Comparison of ENCODE assay signal across 8 cellular contexts in genomic region chr14:100246809-100247428, GRCh38. TPM values are rescaled to one million over a fixed set of nuclear protein-coding genes. Genes with fewer than 3 reads are reported as not detected.
DNase-seq lines count a peak whose midpoint lies in the region; ATAC-seq, FAIRE-seq and TF ChIP-seq lines count a peak whose summit lies in the region.

No MANE protein-coding gene starts in this region.

- H3K9me3 ChIP-seq in pancreas, result no peaks in the 10 kb centered on the region

- FAIRE-seq in pancreas (lab: Jason Lieb, UNC), result no peak

- peak overlapping the region in 2 of 4 donors; percentile 55 to 66 for H3K27ac ChIP-seq in pancreas

- no peaks in the 10 kb centered on the region for H3K27me3 Mint-ChIP-seq in activated T-cell treated with anti-CD3 and anti-CD28 coated beads, Interleukin-2, amount 50 U/mL, for 72 hours (ENCODE audit: low read depth)
- H3K27me3 Mint-ChIP-seq in T-helper 2 cell treated with Interferon-gamma antibody and Interleukin-4, amounts not matched to agents 5 μg/mL and 100 μg/mL, for 36 hours (ENCODE audit: low read depth), result no peaks in the 10 kb centered on the region

- TF ChIP-seq CTCF in fibroblast of the aortic adventitia (IDR thresholded peaks at IDR 0.05; ENCODE audit: insufficient read depth, low read length) (peak; percentile 67), pancreas (IDR thresholded peaks at IDR 0.05) (peak in 3 of 4 donors; percentile 18 to 37 (median 30))

- DNase-seq in activated T-cell treated with anti-CD3 and anti-CD28 coated beads, Interleukin-2, amount 50 U/mL, for 72 hours, result no peak
- DNase-seq in activated T-cell treated with anti-CD3 and anti-CD28 coated beads, Interleukin-2, amount 50 U/mL, for 48 hours, result no peak
- DNase-seq in NCI-H1436 (lab: John Stamatoyannopoulos, UW), result peak; percentile 57
- no peak for DNase-seq in T-helper 2 cell treated with Interferon-gamma antibody and Interleukin-4, amounts not matched to agents 5 μg/mL and 100 μg/mL, for 36 hours (ENCODE audit: low spot score)
- peak; percentile 37 for DNase-seq in fibroblast of the aortic adventitia (ENCODE audit: low read depth)
- no peak for DNase-seq in pancreas
- no peak for DNase-seq in activated gamma-delta T cell treated with Interleukin-2 at 50 U/mL for 16 hours

- WGBS in pancreas, 2 donors, result 21 to 22% methylated on average over 3 of the region's 3 CpGs

- H3K36me3 Mint-ChIP-seq in activated T-cell treated with anti-CD3 and anti-CD28 coated beads, Interleukin-2, amount 50 U/mL, for 72 hours (ENCODE audit: insufficient read depth in 2 of 2), result peaks cover 8 to 19% of the 10 kb centered on the region in 2 donors
- H3K36me3 Mint-ChIP-seq in T-helper 2 cell treated with Interferon-gamma antibody and Interleukin-4, amounts not matched to agents 5 μg/mL and 100 μg/mL, for 36 hours (ENCODE audit: low read depth), result peaks cover 21% of the 10 kb centered on the region

- H3K4me3 Mint-ChIP-seq in activated T-cell treated with anti-CD3 and anti-CD28 coated beads, Interleukin-2, amount 50 U/mL, for 72 hours, result peak overlapping the region in 1 of 2 donors; percentile 25
- no peak overlapping the region for H3K4me3 Mint-ChIP-seq in T-helper 2 cell treated with Interferon-gamma antibody and Interleukin-4, amounts not matched to agents 5 μg/mL and 100 μg/mL, for 36 hours

- intact Hi-C loops in pancreas (cut with DNase I), result no loop called here

- H3K9me3 Mint-ChIP-seq in activated T-cell treated with anti-CD3 and anti-CD28 coated beads, Interleukin-2, amount 50 U/mL, for 72 hours, result no peaks in the 10 kb centered on the region
- H3K9me3 Mint-ChIP-seq in T-helper 2 cell treated with Interferon-gamma antibody and Interleukin-4, amounts not matched to agents 5 μg/mL and 100 μg/mL, for 36 hours, result no peaks in the 10 kb centered on the region

- peaks cover 19 to 61% (median 50%) of the 10 kb centered on the region in 3 donors for H3K4me1 ChIP-seq in pancreas

- no peak overlapping the region for H3K4me3 ChIP-seq in fibroblast of the aortic adventitia (ENCODE audit: low read depth, low read length)
- no peak overlapping the region for H3K4me3 ChIP-seq in pancreas

- no peaks in the 10 kb centered on the region for H3K36me3 ChIP-seq in pancreas

- H3K27ac Mint-ChIP-seq in activated T-cell treated with anti-CD3 and anti-CD28 coated beads, Interleukin-2, amount 50 U/mL, for 72 hours, result peak overlapping the region; percentile 77
- H3K27ac Mint-ChIP-seq in T-helper 2 cell treated with Interferon-gamma antibody and Interleukin-4, amounts not matched to agents 5 μg/mL and 100 μg/mL, for 36 hours, result peak overlapping the region; percentile 52

- peak; percentile 41 to 55 for ATAC-seq in activated T-cell treated with anti-CD3 and anti-CD28 coated beads, Interleukin-2, amount 50 U/mL, for 72 hours (replicated peaks in 1 of 2)
- ATAC-seq in pancreas (peak; percentile 69 to 86 (median 80)), HG03159 (IDR thresholded peaks at IDR 0.05; ENCODE audit: unreplicated experiment) (no peak)

- no peaks in the 10 kb centered on the region for H3K27me3 ChIP-seq in pancreas

- H3K4me1 Mint-ChIP-seq in activated T-cell treated with anti-CD3 and anti-CD28 coated beads, Interleukin-2, amount 50 U/mL, for 72 hours (ENCODE audit: low read depth), result peaks cover 78% of the 10 kb centered on the region
- H3K4me1 Mint-ChIP-seq in T-helper 2 cell treated with Interferon-gamma antibody and Interleukin-4, amounts not matched to agents 5 μg/mL and 100 μg/mL, for 36 hours (ENCODE audit: low read depth), result peaks cover 49% of the 10 kb centered on the region

RNA-seq across cellular contexts. Expression of gene YY1, which starts 8.0 kb away (rescaled TPM):
- total RNA-seq in activated T-cell treated with anti-CD3 and anti-CD28 coated beads, Interleukin-2, amount 50 U/mL, for 72 hours, result 10 to 100 TPM; 93.0 to 99.8 TPM
- total RNA-seq in fibroblast of the aortic adventitia (ENCODE audit: low replicate concordance), result 43.3 and 47.3 TPM in 2 replicates
- 10 to 100 TPM; 18.6 to 38.7 (median 26.4) TPM for total RNA-seq in pancreas
- 10 to 100 TPM; 10.5 to 17.8 TPM for polyA plus RNA-seq in pancreas

RNA-seq across cellular contexts. Expression of gene SLC25A29, which starts 59.3 kb away (rescaled TPM):
- 10 to 100 TPM; 22.7 to 47.2 TPM for total RNA-seq in activated T-cell treated with anti-CD3 and anti-CD28 coated beads, Interleukin-2, amount 50 U/mL, for 72 hours
- 10.4 and 11.5 TPM in 2 replicates for total RNA-seq in fibroblast of the aortic adventitia (ENCODE audit: low replicate concordance)
- total RNA-seq in pancreas, result 10 to 100 TPM; 10.6 to 57.6 (median 17.4) TPM
- polyA plus RNA-seq in pancreas, result 10 to 100 TPM; 75.4 to 85.2 TPM

Comparison
In these comparisons a context has a peak if more than half of its experiments do, and no peak if none do; other contexts are left out.
1. DNase-seq: peak in NCI-H1436 (single experiment) and fibroblast of the aortic adventitia (single experiment); none in activated T-cell treated with anti-CD3 and anti-CD28 coated beads, Interleukin-2, amount 50 U/mL, for 72 hours (0 of 2), activated T-cell treated with anti-CD3 and anti-CD28 coated beads, Interleukin-2, amount 50 U/mL, for 48 hours (0 of 2), T-helper 2 cell treated with Interferon-gamma antibody and Interleukin-4, amounts not matched to agents 5 μg/mL and 100 μg/mL, for 36 hours (single experiment), pancreas (0 of 6) and activated gamma-delta T cell treated with Interleukin-2 at 50 U/mL for 16 hours (single experiment).